ENCODE assay signal across 8 cellular contexts in genomic region chr11:910589-911030, GRCh38. TPM values are rescaled to one million over a fixed set of nuclear protein-coding genes. Genes with fewer than 3 reads are reported as not detected.
DNase-seq lines count a peak whose midpoint lies in the region; ATAC-seq and TF ChIP-seq lines count a peak whose summit lies in the region.

Gene CHID1 (minus strand): TSS chr11:910810. CDS start chr11:904816, 5,994 bp downstream.

- H3K9ac ChIP-seq in DND-41 (ENCODE audit: low read depth, low read length) (peak within 1 kb of the TSS; percentile 94), neural cell (ENCODE audit: low read length) (peak within 1 kb of the TSS; percentile 87)

- peak within 1 kb of the TSS; percentile 85 for H3K4me2 ChIP-seq in DND-41 (ENCODE audit: insufficient read depth, low read length)
- H3K4me2 ChIP-seq in neural cell (ENCODE audit: low read length) = peak within 1 kb of the TSS; percentile 65

- H3K4me3 ChIP-seq in DND-41 (ENCODE audit: low read depth in 1 of 2, low read length in 2 of 2) (peak within 1 kb of the TSS; percentile 99), RWPE2 (ENCODE audit: severe bottlenecking) (peak within 1 kb of the TSS; percentile 97), neural cell (ENCODE audit: low read length) (peak within 1 kb of the TSS; percentile 96), stomach (peak within 1 kb of the TSS; percentile 75 to 100 (median 86))

- no peak for TF ChIP-seq POLR2A in stomach (IDR thresholded peaks at IDR 0.05)

- H3K27me3 ChIP-seq in DND-41 (ENCODE audit: insufficient read depth, low read length, poor library complexity) (no peaks in the 10 kb centered on the region), RWPE2 (ENCODE audit: insufficient read depth, poor library complexity, severe bottlenecking) (no peaks in the 10 kb centered on the region), neural cell (ENCODE audit: insufficient read depth, low read depth, low read length) (no peaks in the 10 kb centered on the region), stomach (no peaks in the 10 kb centered on the region)

- 0 to 1% (median 1%) methylated on average over 18 to 59 of the region's 59 CpGs for whole genome bisulfite sequencing in stomach, 5 donors

- TF ChIP-seq CTCF in DND-41 (IDR thresholded peaks at IDR 0.05; ENCODE audit: borderline replicate concordance, extremely low read depth, low read length, poor library complexity, severe bottlenecking) (no peak), RWPE2 (IDR thresholded peaks at IDR 0.05; ENCODE audit: poor library complexity, severe bottlenecking) (peak; percentile 30), neural cell (IDR thresholded peaks at IDR 0.05; ENCODE audit: poor library complexity, severe bottlenecking) (peak; percentile 33), stomach (IDR thresholded peaks at IDR 0.05) (no peak)

- H3K79me2 ChIP-seq in DND-41 (ENCODE audit: insufficient read depth, low read length) = peaks cover 49% of the 10 kb centered on the region
- peaks cover 11% of the 10 kb centered on the region for H3K79me2 ChIP-seq in neural cell (replicated peaks; ENCODE audit: insufficient read depth, low read length)

- H3K27ac ChIP-seq in DND-41 (ENCODE audit: low read length) (peak within 1 kb of the TSS; percentile 72), KOPT-K1 (ENCODE audit: low read depth, low read length, poor library complexity, severe bottlenecking) (peak within 1 kb of the TSS; percentile 64), RWPE2 (ENCODE audit: poor library complexity, severe bottlenecking) (peak within 1 kb of the TSS; percentile 68), neural cell (ENCODE audit: low read length) (peak within 1 kb of the TSS; percentile 64), stomach (peak within 1 kb of the TSS; percentile 85 to 98 (median 93))

- H2AFZ ChIP-seq in DND-41 (ENCODE audit: low read depth, low read length) (peak within 1 kb of the TSS; percentile 100), neural cell (ENCODE audit: low read depth, low read length) (peak within 1 kb of the TSS; percentile 60)

- H4K20me1 ChIP-seq in DND-41 (ENCODE audit: insufficient read depth, low read length) = peaks cover 25% of the 10 kb centered on the region
- H4K20me1 ChIP-seq in neural cell (ENCODE audit: insufficient read depth) = no peaks in the 10 kb centered on the region

- intact Hi-C loops in stomach (cut with DNase I; ENCODE audit: low total_unique reads) = no loop called here

- H3K4me1 ChIP-seq in DND-41 (ENCODE audit: insufficient read depth, low read length) (peaks cover 30% of the 10 kb centered on the region), RWPE2 (ENCODE audit: insufficient read depth, poor library complexity, severe bottlenecking) (peaks cover 8% of the 10 kb centered on the region), stomach (peaks cover 12 to 36% (median 30%) of the 10 kb centered on the region in 4 donors)

- no peaks in the 10 kb centered on the region for H3F3A ChIP-seq in neural cell (ENCODE audit: insufficient read depth, low read length, poor library complexity, severe bottlenecking)

- peak; percentile 86 for DNase-seq in DND-41
- peak; percentile 80 for DNase-seq in RWPE2 (ENCODE audit: low spot score)
- DNase-seq in activated effector memory CD4-positive, alpha-beta T cell treated with Interleukin-2 at 50 U/mL for 16 hours = peak; percentile 84
- peak; percentile 33 for DNase-seq in fibroblast of the conjunctiva (ENCODE audit: low read depth)
- peak; percentile 91 for DNase-seq in stomach

- TF ChIP-seq EP300 in neural cell (conservative IDR thresholded peaks at IDR 0.05; ENCODE audit: poor library complexity, severe bottlenecking) (no peak), stomach (IDR thresholded peaks at IDR 0.05) (no peak)

- peak; percentile 52 for TF ChIP-seq RAD21 in neural cell (conservative IDR thresholded peaks at IDR 0.05)

- H3K9me3 ChIP-seq in DND-41 (ENCODE audit: insufficient read depth, low read length, severe bottlenecking) (no peaks in the 10 kb centered on the region), KOPT-K1 (ENCODE audit: insufficient read depth, low read length, poor library complexity, severe bottlenecking) (no peaks in the 10 kb centered on the region), RWPE2 (ENCODE audit: severe bottlenecking) (no peaks in the 10 kb centered on the region), neural cell (ENCODE audit: low read length) (no peaks in the 10 kb centered on the region), stomach (no peaks in the 10 kb centered on the region)

- peak; percentile 91 for ATAC-seq in DND-41 (ENCODE audit: insufficient read depth, low read depth)
- ATAC-seq in GM21786 (IDR thresholded peaks at IDR 0.05; ENCODE audit: unreplicated experiment) = peak; percentile 87
- peak; percentile 93 for ATAC-seq in RWPE2 (ENCODE audit: low read depth)

- H3K36me3 ChIP-seq in DND-41 (ENCODE audit: insufficient read depth, low read length) (peaks cover 20% of the 10 kb centered on the region), KOPT-K1 (ENCODE audit: insufficient read depth, low read length) (peaks cover 9% of the 10 kb centered on the region; the same call in 1 of the 2 replicates), RWPE2 (ENCODE audit: low read depth) (no peaks in the 10 kb centered on the region; the same call in 1 of the 2 replicates), neural cell (ENCODE audit: insufficient read depth, low read length) (no peaks in the 10 kb centered on the region), stomach (peaks cover 0 to 21% (median 8%) of the 10 kb centered on the region in 4 donors)

- H3K9me2 ChIP-seq in neural cell (ENCODE audit: insufficient read depth, low read length) = no peaks in the 10 kb centered on the region

TF ChIP-seq in neural cell, 6 proteins besides CTCF, POLR2A, EP300 and RAD21:
- TF ChIP-seq MXI1 (conservative IDR thresholded peaks at IDR 0.05; ENCODE audit: poor library complexity, severe bottlenecking) (peak; percentile 97), EZH2 (IDR thresholded peaks at IDR 0.05; ENCODE audit: borderline replicate concordance, insufficient read depth, low read length, poor library complexity, severe bottlenecking) (no peak), SMC3 (conservative IDR thresholded peaks at IDR 0.05; ENCODE audit: poor library complexity) (peak; percentile 59), TAF1 (IDR thresholded peaks at IDR 0.05; ENCODE audit: low read depth) (no peak), POLR2AphosphoS5 (IDR thresholded peaks at IDR 0.05) (peak; percentile 86), REST (IDR thresholded peaks at IDR 0.05; ENCODE audit: borderline replicate concordance) (no peak)

RNA-seq across cellular contexts. Expression of gene CHID1, which starts in this region (rescaled TPM):
- polyA plus RNA-seq in neural cell (51.2 and 81.3 TPM in 2 replicates), stomach (10 to 100 TPM; 40.9 to 46.4 (median 42.3) TPM)
- 35.9 and 45.5 TPM in 2 replicates for polyA minus RNA-seq in neural cell
- 100 to 1,000 TPM in 1 of 5 donors, 10 to 100 TPM in 4; 35.4 to 121 (median 78.6) TPM for total RNA-seq in stomach

Comparison
In these comparisons a context has a peak if more than half of its experiments do, and no peak if none do; other contexts are left out.
1. Peak in every context shown above with its lines: DNase-seq, ATAC-seq, H3K4me3 ChIP-seq and H3K27ac ChIP-seq.
2. DNase-seq: peak in every context shown above with its lines; median percentile 91 in stomach; 86 in DND-41; 84 in activated effector memory CD4-positive, alpha-beta T cell treated with Interleukin-2 at 50 U/mL for 16 hours; 80 in RWPE2; 33 in fibroblast of the conjunctiva.
3. CTCF ChIP-seq: peak in RWPE2 (single experiment) and neural cell (single experiment); none in DND-41 (single experiment) and stomach (0 of 7).